ENCODE assay signal across 17 cellular contexts in genomic region chr6:27778625-27779417, GRCh38.
A peak's percentile ranks its signal among the peaks of the same experiment; 100 is the strongest.
DNase-seq lines count a peak whose midpoint lies in the region; ATAC-seq, FAIRE-seq and TF ChIP-seq lines count a peak whose summit lies in the region.
"Had no signal": no experiment of that assay in that cellular context is flagged by ENCODE, and none has a peak within 500 bp of the region (broad histone marks: within the 10 kb centered on the region; RNA-seq: fewer than 3 reads in every experiment).

No MANE protein-coding gene starts in this region.

- TF ChIP-seq CTCF in mammary epithelial cell (conservative IDR thresholded peaks at IDR 0.05 in 1 of 2, IDR thresholded peaks at IDR 0.05 in 1 of 2; ENCODE audit: extremely low read depth in 1 of 2, insufficient read depth in 1 of 2, low read depth in 1 of 2, low read length in 2 of 2) (no peak), MCF 10A (IDR thresholded peaks at IDR 0.05; ENCODE audit: unreplicated experiment) (no peak), PC-3 (conservative IDR thresholded peaks at IDR 0.05; ENCODE audit: low read depth, low read length) (no peak), keratinocyte (optimal IDR thresholded peaks at IDR 0.05 in 1 of 3, IDR thresholded peaks at IDR 0.05 in 1 of 3, conservative IDR thresholded peaks at IDR 0.05 in 1 of 3; ENCODE audit: extremely low read depth in 1 of 3, insufficient read depth in 2 of 3, low read length in 3 of 3) (no peak)

- H3K4me2 ChIP-seq in mammary epithelial cell (ENCODE audit: insufficient read depth, low read depth, low read length) (no peak overlapping the region), PC-3 (ENCODE audit: low read length) (peak overlapping the region; percentile 69), keratinocyte (ENCODE audit: control insufficient read depth, extremely low read depth, insufficient read depth, low read depth, low read length) (peak overlapping the region; percentile 6)
- H3K4me2 ChIP-seq: GM23338 had no signal

- BruUV-seq in mammary epithelial cell (replicated peaks; lab: Mats Ljungman, UMichigan) (no TSS peak), MCF 10A (replicated peaks; lab: Mats Ljungman, UMichigan) (no TSS peak), PC-3 (replicated peaks; lab: Mats Ljungman, UMichigan) (no TSS peak)

- H4K20me1 ChIP-seq in mammary epithelial cell (ENCODE audit: insufficient read depth, low read length) (no peaks in the 10 kb centered on the region), PC-3 (ENCODE audit: low read length) (no peaks in the 10 kb centered on the region), keratinocyte (ENCODE audit: control insufficient read depth, extremely low read depth, insufficient read depth, low read length) (no peaks in the 10 kb centered on the region)

- no peak overlapping the region for H3K27ac ChIP-seq in mammary epithelial cell (ENCODE audit: insufficient read depth, low read depth, low read length)
- H3K27ac ChIP-seq in PC-3 (ENCODE audit: low read length): no peak overlapping the region
- H3K27ac ChIP-seq in keratinocyte (ENCODE audit: control insufficient read depth, insufficient read depth, low read length): no peak overlapping the region

- no peaks in the 10 kb centered on the region for H3K27me3 Mint-ChIP-seq in MCF 10A (ENCODE audit: insufficient read depth, unreplicated experiment)
- H3K27me3 Mint-ChIP-seq in stimulated activated naive CD8-positive, alpha-beta T cell treated with anti-CD3 and anti-CD28 coated beads, Interleukin-15, amount 100 ng/mL, for 72 hours: peaks cover 33% of the 10 kb centered on the region

- DNase-seq in mammary epithelial cell (no peak), MCF 10A (ENCODE audit: unreplicated experiment) (no peak), GM19239 (ENCODE audit: insufficient read length, low spot score) (no peak), PC-3 (peak; percentile 27), keratinocyte (ENCODE audit: low read depth, low spot score) (no peak)
- no peak for DNase-seq in stimulated activated CD4-positive, alpha-beta T cell treated with anti-CD3 and anti-CD28 coated beads, Interleukin-1b, Interleukin-23, amount 100 ng/mL, for 48 hours
- DNase-seq in stimulated activated naive CD8-positive, alpha-beta T cell treated with anti-CD3 and anti-CD28 coated beads, Interleukin-15, amount 100 ng/mL, for 72 hours: no peak
- DNase-seq: C1 segment of cervical spinal cord; Caco-2; CD4-positive, alpha-beta memory T cell; DMS153; DND-41; H9 had no signal

- H3K27me3 ChIP-seq in mammary epithelial cell (ENCODE audit: insufficient read depth, low read length) (no peaks in the 10 kb centered on the region), PC-3 (ENCODE audit: low read length) (no peaks in the 10 kb centered on the region), keratinocyte (ENCODE audit: control insufficient read depth, extremely low read depth, insufficient read depth, low read length) (no peaks in the 10 kb centered on the region)

- intact Hi-C loops in mammary epithelial cell (cut with micrococcal nuclease): no loop called here
- intact Hi-C loops in MCF 10A (cut with micrococcal nuclease): no loop called here
- intact Hi-C loops in PC-3 (cut with micrococcal nuclease): no loop called here

- POLR2A ChIA-PET in MCF 10A (lab: Yijun Ruan, JAX): interaction anchor here (0.8 kb wide), 1 partner anchor 86 kb away, joined by 3 read pairs; no protein-coding TSS in a partner anchor
- POLR2A ChIA-PET in PC-3 (lab: Charles Lee; ENCODE audit: unreplicated experiment): no interaction called here

- CTCF ChIA-PET in mammary epithelial cell (lab: Charles Lee; ENCODE audit: low non-redundant PET): no interaction called here
- CTCF ChIA-PET in MCF 10A (lab: Yijun Ruan, JAX): interaction anchor here (0.6 to 0.7 kb wide), 2 partner anchors 17 to 629 kb away, joined by 3 to 5 read pairs; no protein-coding TSS in a partner anchor
- CTCF ChIA-PET in PC-3 (lab: Charles Lee): no interaction called here

- dilution Hi-C loops in mammary epithelial cell (cut with HindIII; ENCODE audit: low sequenced_read_pairs) (no loop called here), keratinocyte (cut with MboI; ENCODE audit: extremely low pct_ligation_motif_present, low sequenced_read_pairs) (no loop called here)

- peak overlapping the region; percentile 64 for H2AFZ ChIP-seq in mammary epithelial cell (ENCODE audit: low read depth, low read length)
- H2AFZ ChIP-seq in PC-3 (ENCODE audit: low read length): peak overlapping the region; percentile 82
- H2AFZ ChIP-seq in keratinocyte (ENCODE audit: control insufficient read depth, low read length): peak overlapping the region; percentile 34
- H2AFZ ChIP-seq: GM23338 had no signal

- H3K9me2 ChIP-seq in PC-3 (replicated peaks; ENCODE audit: low read length): no peaks in the 10 kb centered on the region

- H3F3A ChIP-seq in PC-3 (ENCODE audit: low read length, unreplicated experiment): no peaks in the 10 kb centered on the region

- no peak overlapping the region for H3K4me3 Mint-ChIP-seq in MCF 10A (ENCODE audit: unreplicated experiment)
- no peak overlapping the region for H3K4me3 Mint-ChIP-seq in stimulated activated naive CD8-positive, alpha-beta T cell treated with anti-CD3 and anti-CD28 coated beads, Interleukin-15, amount 100 ng/mL, for 72 hours
- H3K4me3 Mint-ChIP-seq: CD4-positive, alpha-beta memory T cell; H9 had no signal

- peaks cover 11% of the 10 kb centered on the region for H3K4me1 Mint-ChIP-seq in MCF 10A (ENCODE audit: insufficient read depth, unreplicated experiment)
- H3K4me1 Mint-ChIP-seq in stimulated activated naive CD8-positive, alpha-beta T cell treated with anti-CD3 and anti-CD28 coated beads, Interleukin-15, amount 100 ng/mL, for 72 hours: peaks cover 9% of the 10 kb centered on the region
- H3K4me1 Mint-ChIP-seq: CD4-positive, alpha-beta memory T cell had no signal

- H3K79me2 ChIP-seq in mammary epithelial cell (ENCODE audit: insufficient read depth, low read length): no peaks in the 10 kb centered on the region
- no peaks in the 10 kb centered on the region for H3K79me2 ChIP-seq in PC-3 (ENCODE audit: low read length)
- no peaks in the 10 kb centered on the region for H3K79me2 ChIP-seq in keratinocyte (ENCODE audit: control insufficient read depth, insufficient read depth, low read length)

- H3K27ac Mint-ChIP-seq in MCF 10A (ENCODE audit: low read depth, unreplicated experiment): no peak overlapping the region
- no peak overlapping the region for H3K27ac Mint-ChIP-seq in stimulated activated naive CD8-positive, alpha-beta T cell treated with anti-CD3 and anti-CD28 coated beads, Interleukin-15, amount 100 ng/mL, for 72 hours
- H3K27ac Mint-ChIP-seq: CD4-positive, alpha-beta memory T cell; GM23338; H9 had no signal

- no peaks in the 10 kb centered on the region for H3K9me1 ChIP-seq in keratinocyte (ENCODE audit: control insufficient read depth, extremely low read depth, insufficient read depth, low read length)

- no peaks in the 10 kb centered on the region for H3K36me3 ChIP-seq in mammary epithelial cell (ENCODE audit: insufficient read depth, low read length)
- no peaks in the 10 kb centered on the region for H3K36me3 ChIP-seq in PC-3 (ENCODE audit: low read depth, low read length)
- H3K36me3 ChIP-seq in keratinocyte (ENCODE audit: control insufficient read depth in 2 of 2, extremely low read depth in 1 of 2, insufficient read depth in 2 of 2, low read length in 2 of 2): no peaks in the 10 kb centered on the region

- H3K9me3 Mint-ChIP-seq in MCF 10A (ENCODE audit: unreplicated experiment): no peaks in the 10 kb centered on the region
- H3K9me3 Mint-ChIP-seq in stimulated activated naive CD8-positive, alpha-beta T cell treated with anti-CD3 and anti-CD28 coated beads, Interleukin-15, amount 100 ng/mL, for 72 hours: no peaks in the 10 kb centered on the region
- H3K9me3 Mint-ChIP-seq: CD4-positive, alpha-beta memory T cell had no signal

- H3K9ac ChIP-seq in mammary epithelial cell (ENCODE audit: insufficient read depth, low read length) (no peak overlapping the region), PC-3 (ENCODE audit: low read length) (no peak overlapping the region), keratinocyte (ENCODE audit: control insufficient read depth, extremely low read depth, insufficient read depth, low read length) (no peak overlapping the region)

- peaks cover 9% of the 10 kb centered on the region for H3K36me3 Mint-ChIP-seq in MCF 10A (ENCODE audit: insufficient read depth, unreplicated experiment)
- H3K36me3 Mint-ChIP-seq: CD4-positive, alpha-beta memory T cell had no signal

- H3K4me1 ChIP-seq in mammary epithelial cell (ENCODE audit: insufficient read depth, low read length): no peaks in the 10 kb centered on the region
- peaks cover 12% of the 10 kb centered on the region for H3K4me1 ChIP-seq in PC-3 (ENCODE audit: insufficient read depth, low read length)
- no peaks in the 10 kb centered on the region for H3K4me1 ChIP-seq in keratinocyte (ENCODE audit: control insufficient read depth, extremely low read depth, insufficient read depth, low read length)

- 50% methylated on average over 7 of the region's 7 CpGs for WGBS in mammary epithelial cell (ENCODE audit: low coverage, missing lambda C conversion rate)

- H3K4me3 ChIP-seq in mammary epithelial cell (replicated peaks in 1 of 3; ENCODE audit: insufficient read depth in 1 of 3, low read depth in 2 of 3, low read length in 3 of 3) (no peak overlapping the region), PC-3 (ENCODE audit: low read length) (peak overlapping the region; percentile 40; the same call in 1 of the 2 replicates), keratinocyte (ENCODE audit: control insufficient read depth in 2 of 3, extremely low read depth in 1 of 3, insufficient read depth in 2 of 3, low read depth in 1 of 3, low read length in 3 of 3) (no peak overlapping the region)
- H3K4me3 ChIP-seq: GM23338 had no signal

- in situ Hi-C loops in mammary epithelial cell (cut with MboI; ENCODE audit: low sequenced_read_pairs in 2 of 2): no loop called here

- no peaks in the 10 kb centered on the region for H3K9me3 ChIP-seq in mammary epithelial cell (replicated peaks; ENCODE audit: insufficient read depth, low read length)
- H3K9me3 ChIP-seq in PC-3 (ENCODE audit: low read length): no peaks in the 10 kb centered on the region
- no peaks in the 10 kb centered on the region for H3K9me3 ChIP-seq in keratinocyte (ENCODE audit: control insufficient read depth, low read depth, low read length)
- H3K9me3 ChIP-seq: Caco-2 had no signal

- FAIRE-seq in GM19239 (lab: Jason Lieb, UNC) (peak; percentile 45), keratinocyte (lab: Jason Lieb, UNC) (no peak)
- FAIRE-seq: GM12892 had no signal

- ATAC-seq in PC-3 (no peak), GM21515 (IDR thresholded peaks at IDR 0.05; ENCODE audit: unreplicated experiment) (no peak)
- ATAC-seq in stimulated activated naive CD8-positive, alpha-beta T cell treated with anti-CD3 and anti-CD28 coated beads, Interleukin-15, amount 100 ng/mL, for 72 hours: no peak
- ATAC-seq: HCT116 had no signal
